27 cellular contexts compared by ENCODE assay signal in genomic region chr9:116952434-116952805, GRCh38.
DNase-seq lines count a peak whose midpoint lies in the region; FAIRE-seq and TF ChIP-seq lines count a peak whose summit lies in the region.
"Had no signal": no experiment of that assay in that cellular context is flagged by ENCODE, and none has a peak within 500 bp of the region (broad histone marks: within the 10 kb centered on the region; RNA-seq: fewer than 3 reads in every experiment).

No MANE protein-coding gene starts in this region.

- no CpG with 5 or more reads among the region's 7 CpGs for WGBS in mesendoderm (ENCODE audit: extremely low coverage, insufficient coverage, low lambda C conversion rate)

- H4K20me1 ChIP-seq in astrocyte (ENCODE audit: insufficient read depth, low read length) = no peaks in the 10 kb centered on the region

- no peak overlapping the region for H4K5ac ChIP-seq in mesendoderm (ENCODE audit: low read length)

- H3K4me1 Mint-ChIP-seq in astrocyte (ENCODE audit: low read depth, unreplicated experiment) = peaks cover 23% of the 10 kb centered on the region
- H3K4me1 Mint-ChIP-seq: activated naive CD4-positive, alpha-beta T cell treated with anti-CD3 and anti-CD28 coated beads, Interleukin-2, amount 10 ng/mL, durations not matched to agents 7 days and 5 days had no signal

- peak overlapping the region; percentile 86 for H3K27ac Mint-ChIP-seq in astrocyte (ENCODE audit: unreplicated experiment)
- H3K27ac Mint-ChIP-seq: activated naive CD4-positive, alpha-beta T cell treated with anti-CD3 and anti-CD28 coated beads, Interleukin-2, amount 10 ng/mL, durations not matched to agents 7 days and 5 days; IgD-negative memory B cell; type B pancreatic cell had no signal

- H3K23ac ChIP-seq in mesendoderm (ENCODE audit: low read length) = no peak overlapping the region

- H3K18ac ChIP-seq in mesendoderm (ENCODE audit: low read length) = no peak overlapping the region

- no peaks in the 10 kb centered on the region for H3K79me1 ChIP-seq in mesendoderm (ENCODE audit: low read length)

- peak overlapping the region; percentile 54 for H3K4me3 Mint-ChIP-seq in astrocyte (ENCODE audit: unreplicated experiment)
- H3K4me3 Mint-ChIP-seq: activated naive CD4-positive, alpha-beta T cell treated with anti-CD3 and anti-CD28 coated beads, Interleukin-2, amount 10 ng/mL, durations not matched to agents 7 days and 5 days; IgD-negative memory B cell; type B pancreatic cell had no signal

- no peak overlapping the region for H2BK5ac ChIP-seq in mesendoderm (ENCODE audit: low read length)

- H3K4me3 ChIP-seq in GM12865 (ENCODE audit: low read depth, low read length) (no peak overlapping the region), MG63 (no peak overlapping the region), astrocyte (ENCODE audit: insufficient read depth, low read depth, low read length) (no peak overlapping the region), mesendoderm (ENCODE audit: low read length) (no peak overlapping the region)
- H3K4me3 ChIP-seq: colonic mucosa, esophagus muscularis mucosa, gastrocnemius medialis, hepatocyte, PC-9, right lobe of liver had no signal

- H3K36me3 ChIP-seq in MG63 (no peaks in the 10 kb centered on the region), astrocyte (ENCODE audit: insufficient read depth, low read length) (no peaks in the 10 kb centered on the region), mesendoderm (ENCODE audit: control insufficient read depth, insufficient read depth, low read length) (no peaks in the 10 kb centered on the region)
- H3K36me3 ChIP-seq: colonic mucosa, esophagus muscularis mucosa, gastrocnemius medialis, right lobe of liver had no signal

- H3K27me3 ChIP-seq in MG63 = no peaks in the 10 kb centered on the region
- H3K27me3 ChIP-seq in astrocyte (ENCODE audit: insufficient read depth, low read length) = no peaks in the 10 kb centered on the region
- no peaks in the 10 kb centered on the region for H3K27me3 ChIP-seq in mesendoderm (ENCODE audit: insufficient read depth, low read length, poor library complexity)
- H3K27me3 ChIP-seq: colonic mucosa, esophagus muscularis mucosa, gastrocnemius medialis, hepatocyte, right lobe of liver had no signal

- no peaks in the 10 kb centered on the region for H3K9me3 ChIP-seq in MG63
- no peaks in the 10 kb centered on the region for H3K9me3 ChIP-seq in astrocyte (ENCODE audit: insufficient read depth, low read depth, low read length)
- H3K9me3 ChIP-seq: Caco-2, colonic mucosa, esophagus muscularis mucosa, gastrocnemius medialis, right lobe of liver had no signal

- no peaks in the 10 kb centered on the region for H3K36me3 Mint-ChIP-seq in astrocyte (ENCODE audit: low read depth, unreplicated experiment)
- H3K36me3 Mint-ChIP-seq: activated naive CD4-positive, alpha-beta T cell treated with anti-CD3 and anti-CD28 coated beads, Interleukin-2, amount 10 ng/mL, durations not matched to agents 7 days and 5 days; IgD-negative memory B cell; type B pancreatic cell had no signal

- peaks cover 16% of the 10 kb centered on the region for H3K4me1 ChIP-seq in astrocyte (ENCODE audit: insufficient read depth, low read length)
- H3K4me1 ChIP-seq in mesendoderm (ENCODE audit: control insufficient read depth, low read depth, low read length) = no peaks in the 10 kb centered on the region
- H3K4me1 ChIP-seq: Caco-2, colonic mucosa, esophagus muscularis mucosa, gastrocnemius medialis, right lobe of liver had no signal

- TF ChIP-seq CTCF in GM12865 (IDR thresholded peaks at IDR 0.05; ENCODE audit: insufficient read depth, low read depth, low read length, missing control alignments) (no peak), astrocyte (IDR thresholded peaks at IDR 0.05; ENCODE audit: insufficient read depth, low read depth, low read length) (no peak)

- H3K56ac ChIP-seq in mesendoderm (ENCODE audit: low read length) = no peak overlapping the region

- H2AFZ ChIP-seq in astrocyte (ENCODE audit: low read depth, low read length) = peak overlapping the region; percentile 7
- H2AFZ ChIP-seq: hepatocyte, PC-9 had no signal

- no peak overlapping the region for H4K8ac ChIP-seq in mesendoderm (ENCODE audit: low read depth, low read length)

- no peaks in the 10 kb centered on the region for H3K27me3 Mint-ChIP-seq in astrocyte (ENCODE audit: low read depth, unreplicated experiment)
- H3K27me3 Mint-ChIP-seq: activated naive CD4-positive, alpha-beta T cell treated with anti-CD3 and anti-CD28 coated beads, Interleukin-2, amount 10 ng/mL, durations not matched to agents 7 days and 5 days; IgD-negative memory B cell had no signal

- DNase-seq in GM12865 (ENCODE audit: low read depth) (peak; percentile 49), MG63 (peak; percentile 53), astrocyte (ENCODE audit: low read depth) (no peak), mesendoderm (peak; percentile 42), AML-193 (lab: John Stamatoyannopoulos, UW) (no peak), HT-29 (ENCODE audit: low spot score) (no peak), NOMO-1 treated with dmso at 0.1 percent for 144 hours (lab: John Stamatoyannopoulos, UW; ENCODE audit: unreplicated experiment) (no peak), SIG-M5 (lab: John Stamatoyannopoulos, UW) (no peak)
- DNase-seq: activated CD4-positive, alpha-beta T cell treated with anti-CD3 and anti-CD28 coated beads, Interleukin-2, amount 50 U/mL, for 48 hours; activated naive CD4-positive, alpha-beta T cell treated with anti-CD3 and anti-CD28 coated beads, Interleukin-2, amount 10 ng/mL, durations not matched to agents 7 days and 5 days; Caco-2; colonic mucosa; effector memory CD4-positive, alpha-beta T cell; gastrocnemius medialis; left colon; NCI-H1092 treated with DMSO at 0.1 percent for 48 hours; NCI-H2029 treated with DMSO at 0.1 percent for 48 hours; right lobe of liver; stimulated activated CD4-positive, alpha-beta T cell treated with anti-CD3 and anti-CD28 coated beads, Interleukin-12 subunit alpha, Interleukin-12 subunit beta, amount 100 ng/mL, for 4 hours; stimulated activated CD4-positive, alpha-beta T cell treated with anti-CD3 and anti-CD28 coated beads, Interleukin-4, amount 100 ng/mL, for 1 hour had no signal

- no peak overlapping the region for H2AK5ac ChIP-seq in mesendoderm (ENCODE audit: low read length)

- H3K9ac ChIP-seq in astrocyte (ENCODE audit: low read length) = peak overlapping the region; percentile 30
- H3K9ac ChIP-seq in mesendoderm (ENCODE audit: low read length) = no peak overlapping the region

- no peak for FAIRE-seq in astrocyte (lab: Jason Lieb, UNC)
- FAIRE-seq: H1, TTC549 had no signal

- no peaks in the 10 kb centered on the region for H3K9me3 Mint-ChIP-seq in astrocyte (ENCODE audit: unreplicated experiment)
- H3K9me3 Mint-ChIP-seq: type B pancreatic cell had no signal

- H3K79me2 ChIP-seq in astrocyte (ENCODE audit: insufficient read depth, low read length) = no peaks in the 10 kb centered on the region
- H3K79me2 ChIP-seq in mesendoderm (ENCODE audit: control insufficient read depth, insufficient read depth, low read length) = no peaks in the 10 kb centered on the region
- H3K79me2 ChIP-seq: hepatocyte had no signal

- H2BK15ac ChIP-seq in mesendoderm (replicated peaks; ENCODE audit: low read depth) = no peak overlapping the region

- H3K27ac ChIP-seq in astrocyte (ENCODE audit: low read depth, low read length) (peak overlapping the region; percentile 82), mesendoderm (ENCODE audit: low read depth, low read length) (no peak overlapping the region)
- H3K27ac ChIP-seq: colonic mucosa, esophagus muscularis mucosa, gastrocnemius medialis, hepatocyte, PC-9, right lobe of liver had no signal

- no peak overlapping the region for H2BK120ac ChIP-seq in mesendoderm (ENCODE audit: low read depth, low read length)

- no peak overlapping the region for H3K4ac ChIP-seq in mesendoderm (ENCODE audit: low read depth, low read length)

- H3K4me2 ChIP-seq in astrocyte (ENCODE audit: low read length) (peak overlapping the region; percentile 45), mesendoderm (ENCODE audit: low read length) (no peak overlapping the region)
- H3K4me2 ChIP-seq: hepatocyte, PC-9 had no signal

Comparison
In these comparisons a context has a peak if more than half of its experiments do, and no peak if none do; other contexts are left out.
1. DNase-seq: peak in GM12865 (single experiment), MG63 (single experiment) and mesendoderm (single experiment); none in astrocyte (single experiment), AML-193 (0 of 2), HT-29 (single experiment), NOMO-1 treated with dmso at 0.1 percent for 144 hours (single experiment) and SIG-M5 (single experiment).